Comparison of ENCODE assay signal across 7 cellular contexts in the genomic region with DNA sequence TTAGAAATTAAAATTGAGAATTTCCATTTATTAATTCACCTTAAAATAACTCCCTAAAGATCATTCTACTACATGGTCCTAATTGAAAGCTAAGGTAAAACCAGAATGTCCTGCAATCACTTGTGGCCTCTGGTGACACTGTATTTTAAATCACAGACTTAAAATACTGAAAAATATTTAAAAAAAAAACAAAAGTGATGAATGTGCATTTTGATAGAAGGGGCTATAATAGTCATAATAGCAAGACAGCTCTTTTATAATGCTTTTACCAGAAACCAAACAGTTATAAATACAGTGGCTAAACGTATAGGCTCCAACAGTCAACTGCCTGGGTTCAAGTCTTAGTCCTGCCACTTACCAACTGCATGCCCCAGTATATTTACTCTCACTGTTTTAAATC.
"Had no signal": no experiment of that assay in that cellular context is flagged by ENCODE, and none has a peak within 500 bp of the region (broad histone marks: within the 10 kb centered on the region; RNA-seq: fewer than 3 reads in every experiment).

No MANE protein-coding gene starts in this region.

- H3K4me2 ChIP-seq: GM23338, KMS-11 had no signal

- DNase-seq: H9, HCEC 1CT, Karpas-422 had no signal

- ATAC-seq: GM23338 had no signal

- H3K27ac ChIP-seq: KMS-11 had no signal

- FAIRE-seq: H1, H54 had no signal

- H3K9ac ChIP-seq: KMS-11 had no signal

- H3K4me3 ChIP-seq: GM23338 had no signal

- H2AFZ ChIP-seq: GM23338 had no signal
